21 cellular contexts compared by ENCODE assay signal in genomic region chr2:118642501-118642900, GRCh38.
"Had no signal": no experiment of that assay in that cellular context is flagged by ENCODE, and none has a peak within 500 bp of the region (broad histone marks: within the 10 kb centered on the region; RNA-seq: fewer than 3 reads in every experiment).

No MANE protein-coding gene starts in this region.

- DNase-seq: heart right ventricle; islet precursor cell; left cardiac atrium; left lung; mesendoderm; naive thymus-derived CD4-positive, alpha-beta T cell; nucleus accumbens; psoas muscle; right lobe of liver; spleen; stimulated activated CD4-positive, alpha-beta T cell treated with anti-CD3 and anti-CD28 coated beads, Interleukin-4, amount 100 ng/mL, for 24 hours; stimulated activated naive CD4-positive, alpha-beta T cell; tibial artery; uterus had no signal

- H3K79me2 ChIP-seq: hepatocyte, parathyroid adenoma had no signal

- H3K9me3 ChIP-seq: left lung, psoas muscle, right lobe of liver, spleen, suprapubic skin, thoracic aorta, tibial artery, uterus had no signal

- H3K27ac ChIP-seq: heart right ventricle, hepatocyte, left lung, parathyroid adenoma, psoas muscle, right atrium auricular region, right lobe of liver, skin epidermis, spleen, suprapubic skin, thoracic aorta, tibial artery, uterus had no signal

- H3K27me3 ChIP-seq: heart right ventricle, left lung, right atrium auricular region, right lobe of liver, spleen, suprapubic skin, tibial artery, uterus had no signal

- H3K36me3 ChIP-seq: heart right ventricle, left lung, right atrium auricular region, right lobe of liver, spleen, suprapubic skin, thoracic aorta, tibial artery, uterus had no signal

- H3K4me3 ChIP-seq: heart right ventricle, hepatocyte, left lung, lung, psoas muscle, right atrium auricular region, right lobe of liver, skin epidermis, spleen, suprapubic skin, thoracic aorta, tibial artery, uterus had no signal

- H3K4me2 ChIP-seq: hepatocyte had no signal

- H3K9ac ChIP-seq: parathyroid adenoma had no signal

- H2AFZ ChIP-seq: hepatocyte, parathyroid adenoma had no signal

- H3K4me1 ChIP-seq: heart right ventricle, left lung, parathyroid adenoma, psoas muscle, right atrium auricular region, right lobe of liver, spleen, suprapubic skin, tibial artery, uterus had no signal
